ENCODE assay signal across 19 cellular contexts in the genomic region with DNA sequence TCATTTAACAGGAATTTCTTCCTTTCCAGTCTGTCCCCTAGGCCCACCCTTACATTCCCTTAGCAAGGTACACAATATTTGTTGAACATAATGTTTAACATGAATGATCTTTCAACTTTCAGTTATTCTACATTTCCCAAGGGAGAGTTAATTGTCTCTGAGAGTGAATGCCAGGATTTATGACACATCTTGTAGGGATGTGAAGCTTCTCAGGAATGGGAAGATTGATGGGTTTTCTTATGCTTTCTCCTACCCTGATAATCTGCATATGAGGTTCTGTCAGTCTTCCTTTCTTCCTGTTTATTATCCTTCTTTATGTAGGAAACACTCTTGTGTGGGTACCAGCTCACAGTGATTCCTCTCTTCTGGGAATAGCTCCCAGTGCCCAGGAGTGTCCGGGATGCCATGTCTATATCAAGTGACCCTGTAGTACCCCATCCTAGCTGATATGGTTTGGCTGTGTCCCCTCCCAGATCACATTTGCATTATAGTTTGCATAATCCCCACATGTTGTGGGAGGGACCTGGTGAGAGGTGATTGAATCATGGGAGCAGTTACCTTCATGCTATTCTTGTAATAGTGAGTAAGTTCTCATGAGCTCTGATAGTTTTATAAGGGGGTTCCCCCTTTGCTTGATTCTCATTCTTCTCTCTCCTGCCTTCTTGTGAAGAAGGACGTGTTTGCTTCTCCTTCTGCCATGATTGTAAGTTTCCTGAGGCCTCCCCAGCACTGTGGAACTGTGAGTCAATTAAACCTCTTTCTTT. TPM values are rescaled to one million over a fixed set of nuclear protein-coding genes. Genes with fewer than 3 reads are reported as not detected.
DNase-seq lines count a peak whose midpoint lies in the region; ATAC-seq and TF ChIP-seq lines count a peak whose summit lies in the region.
"Had no signal": no experiment of that assay in that cellular context is flagged by ENCODE, and none has a peak within 500 bp of the region (broad histone marks: within the 10 kb centered on the region; RNA-seq: fewer than 3 reads in every experiment).

No MANE protein-coding gene starts in this region.

- intact Hi-C loops in dorsolateral prefrontal cortex (cut with DNase I): no loop called here

- no peak overlapping the region for H3K27ac ChIP-seq in dorsolateral prefrontal cortex
- H3K27ac ChIP-seq: BLaER1, transverse colon had no signal

- no peaks in the 10 kb centered on the region for H3K27me3 ChIP-seq in dorsolateral prefrontal cortex
- H3K27me3 ChIP-seq: BLaER1 had no signal

- no peak for ATAC-seq in HG02759 (IDR thresholded peaks at IDR 0.05; ENCODE audit: unreplicated experiment)
- ATAC-seq: HCT116, K562, right cardiac atrium had no signal

- TF ChIP-seq CTCF in cardiac fibroblast (IDR thresholded peaks at IDR 0.05; ENCODE audit: low read depth, low read length) (no peak), dorsolateral prefrontal cortex (IDR thresholded peaks at IDR 0.05 in 54 of 56, conservative IDR thresholded peaks at IDR 0.05 in 2 of 56; ENCODE audit: low read depth in 1 of 56, partially characterized antibody in 56 of 56) (no peak)

- H3K4me3 ChIP-seq in cardiac fibroblast (replicated peaks in 1 of 2; ENCODE audit: low read depth in 2 of 2, low read length in 2 of 2) (no peak overlapping the region), dorsolateral prefrontal cortex (no peak overlapping the region)
- H3K4me3 ChIP-seq: BLaER1, K562, transverse colon had no signal

- peak; percentile 80 for DNase-seq in EL
- peak; percentile 86 for DNase-seq in NCI-H226
- DNase-seq in cardiac fibroblast (ENCODE audit: low read depth in 2 of 2): peak; percentile 31 to 77
- DNase-seq in kidney glomerular epithelial cell (lab: John Stamatoyannopoulos, UW): peak; percentile 75
- DNase-seq in cerebellar nuclear complex (lab: John Stamatoyannopoulos, UW): no peak
- DNase-seq in OCI-M1 (lab: John Stamatoyannopoulos, UW): no peak
- no peak for DNase-seq in dorsolateral prefrontal cortex
- DNase-seq: activated gamma-delta T cell treated with Interleukin-2 at 50 U/mL for 16 hours; DMS53; endodermal cell; NCI-H1417 treated with DMSO at 0.1 percent for 48 hours; NCI-H446; right cardiac atrium; stimulated activated CD4-positive, alpha-beta T cell treated with anti-CD3 and anti-CD28 coated beads, Interleukin-4, amount 100 ng/mL, for 24 hours; transverse colon had no signal

RNA-seq across cellular contexts. Expression of a gene that starts 7.1 kb away (rescaled TPM):
- total RNA-seq in dorsolateral prefrontal cortex: 100 to 1,000 TPM; 174 to 413 (median 233) TPM

Comparison
In these comparisons a context has a peak if more than half of its experiments do, and no peak if none do; other contexts are left out.
1. DNase-seq: peak in EL (single experiment), NCI-H226 (single experiment), cardiac fibroblast (2 of 2) and kidney glomerular epithelial cell (single experiment); none in cerebellar nuclear complex (0 of 2), OCI-M1 (single experiment) and dorsolateral prefrontal cortex (0 of 10).